ENCODE assay signal across 8 cellular contexts in the genomic region with DNA sequence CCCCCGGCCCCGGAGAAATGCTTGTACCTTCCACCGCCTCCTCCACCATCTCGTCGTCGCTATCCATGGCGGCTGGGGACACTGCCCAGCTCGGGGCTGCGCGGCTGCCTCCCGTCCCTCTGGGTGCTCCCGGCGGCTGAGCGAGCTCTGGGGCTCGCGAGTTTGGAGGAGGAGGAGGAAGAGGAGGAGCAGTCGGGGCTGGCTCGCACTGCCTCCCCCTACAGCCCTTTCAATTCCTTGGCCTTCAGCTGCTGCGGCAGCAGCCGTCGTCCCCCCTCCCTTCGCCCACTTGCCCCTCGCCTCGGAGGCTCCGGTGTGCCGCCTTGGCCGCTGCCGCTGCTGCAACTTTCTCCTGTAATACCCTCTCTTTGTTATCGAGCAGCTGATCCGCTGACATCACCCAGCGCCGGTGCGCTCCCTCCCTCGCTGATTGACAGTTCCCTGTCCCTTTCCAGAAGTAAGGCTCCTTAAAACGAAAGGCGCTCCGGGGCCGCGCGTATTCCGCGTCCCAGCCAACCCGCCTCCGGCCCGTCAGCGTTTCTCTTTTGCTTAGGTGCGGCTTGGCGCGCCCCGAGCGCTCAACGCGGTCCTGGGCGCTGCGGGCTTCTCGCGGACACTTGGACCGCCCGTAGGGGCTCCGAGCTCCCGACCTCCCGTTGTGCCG. TPM values are rescaled to one million over a fixed set of nuclear protein-coding genes. Genes with fewer than 3 reads are reported as not detected.
DNase-seq lines count a peak whose midpoint lies in the region; ATAC-seq and TF ChIP-seq lines count a peak whose summit lies in the region.

A gene (minus strand): TSS at position 149 of the 664 bp plus-strand sequence. CDS start 82 bp downstream, at position 67.

- H3K9me3 ChIP-seq in BE2C: no peaks in the 10 kb centered on the region

- no peaks in the 10 kb centered on the region for H3K9me3 Mint-ChIP-seq in activated T-helper 2 cell treated with anti-CD3 and anti-CD28 coated beads, Interferon-gamma antibody, Interleukin-2, Interleukin-4, amounts not matched to agents 10 μg/mL and 5 μg/mL and 100 μg/mL, durations not matched to agents 14 hours and 24 hours and 36 hours
- no peaks in the 10 kb centered on the region for H3K9me3 Mint-ChIP-seq in naive B cell

- ATAC-seq in naive B cell (ENCODE audit: low read depth in 2 of 2): peak; percentile 14 to 17
- ATAC-seq in stimulated activated naive CD8-positive, alpha-beta T cell treated with anti-CD3 and anti-CD28 coated beads, Interleukin-15, Interleukin-2, amounts not matched to agents 100 U/mL and 50 U/mL, for 24 hours: peak; percentile 53

- intact Hi-C loops in activated T-helper 2 cell treated with anti-CD3 and anti-CD28 coated beads, Interferon-gamma antibody, Interleukin-2, Interleukin-4, amounts not matched to agents 10 μg/mL and 5 μg/mL and 100 μg/mL, durations not matched to agents 14 hours and 24 hours and 36 hours (cut with micrococcal nuclease): loop anchor here (1.0 to 5.0 kb wide), 5 partner anchors 101 to 966 kb away; a partner anchor contains a TSS

- H3K27me3 ChIP-seq in BE2C: no peaks in the 10 kb centered on the region

- DNase-seq in BE2C (peak; percentile 79), GM20000 (ENCODE audit: low spot score) (peak; percentile 65), RKO (ENCODE audit: low spot score) (peak; percentile 83), fibroblast of mammary gland (ENCODE audit: low read depth) (peak; percentile 71), naive B cell (no peak)
- DNase-seq in activated T-helper 2 cell treated with anti-CD3 and anti-CD28 coated beads, Interferon-gamma antibody, Interleukin-2, Interleukin-4, amounts not matched to agents 10 μg/mL and 5 μg/mL and 100 μg/mL, durations not matched to agents 14 hours and 24 hours and 36 hours (ENCODE audit: low spot score): peak; percentile 66
- peak; percentile 67 for DNase-seq in stimulated activated naive CD8-positive, alpha-beta T cell treated with anti-CD3 and anti-CD28 coated beads, Interleukin-15, Interleukin-2, amounts not matched to agents 100 U/mL and 50 U/mL, for 24 hours

- H3K36me3 ChIP-seq in BE2C: peaks cover 3% of the 10 kb centered on the region

- H3K4me3 Mint-ChIP-seq in activated T-helper 2 cell treated with anti-CD3 and anti-CD28 coated beads, Interferon-gamma antibody, Interleukin-2, Interleukin-4, amounts not matched to agents 10 μg/mL and 5 μg/mL and 100 μg/mL, durations not matched to agents 14 hours and 24 hours and 36 hours (ENCODE audit: low read depth): peak within 1 kb of the TSS; percentile 97
- H3K4me3 Mint-ChIP-seq in naive B cell: peak within 1 kb of the TSS; percentile 95 to 100 (median 99)

- H3K27me3 Mint-ChIP-seq in activated T-helper 2 cell treated with anti-CD3 and anti-CD28 coated beads, Interferon-gamma antibody, Interleukin-2, Interleukin-4, amounts not matched to agents 10 μg/mL and 5 μg/mL and 100 μg/mL, durations not matched to agents 14 hours and 24 hours and 36 hours (ENCODE audit: low read depth): peaks cover 4% of the 10 kb centered on the region
- H3K27me3 Mint-ChIP-seq in naive B cell: no peaks in the 10 kb centered on the region

- TF ChIP-seq CTCF in BE2C (IDR thresholded peaks at IDR 0.05; ENCODE audit: low read depth, low read length) (no peak), GM20000 (IDR thresholded peaks at IDR 0.05; ENCODE audit: extremely low read depth, missing control alignments) (no peak), fibroblast of mammary gland (conservative IDR thresholded peaks at IDR 0.05; ENCODE audit: control insufficient read depth, insufficient read depth, low read depth, low read length) (peak; percentile 7)

- no peak for TF ChIP-seq RAD21 in Ishikawa (IDR thresholded peaks at IDR 0.05; ENCODE audit: low read depth)

- no peaks in the 10 kb centered on the region for H3K36me3 Mint-ChIP-seq in activated T-helper 2 cell treated with anti-CD3 and anti-CD28 coated beads, Interferon-gamma antibody, Interleukin-2, Interleukin-4, amounts not matched to agents 10 μg/mL and 5 μg/mL and 100 μg/mL, durations not matched to agents 14 hours and 24 hours and 36 hours (ENCODE audit: low read depth)
- peaks cover 0 to 8% of the 10 kb centered on the region in 2 donors for H3K36me3 Mint-ChIP-seq in naive B cell

- TF ChIP-seq EP300 in Ishikawa (IDR thresholded peaks at IDR 0.05; ENCODE audit: borderline replicate concordance): no peak

- peak within 1 kb of the TSS; percentile 98 for H3K27ac Mint-ChIP-seq in activated T-helper 2 cell treated with anti-CD3 and anti-CD28 coated beads, Interferon-gamma antibody, Interleukin-2, Interleukin-4, amounts not matched to agents 10 μg/mL and 5 μg/mL and 100 μg/mL, durations not matched to agents 14 hours and 24 hours and 36 hours
- peak within 1 kb of the TSS; percentile 100 for H3K27ac Mint-ChIP-seq in naive B cell

- H3K4me3 ChIP-seq in BE2C (ENCODE audit: low read depth, low read length): peak within 1 kb of the TSS; percentile 70
- H3K4me3 ChIP-seq in fibroblast of mammary gland (ENCODE audit: control insufficient read depth, low read depth, low read length): peak within 1 kb of the TSS; percentile 68

- peaks cover 57% of the 10 kb centered on the region for H3K4me1 Mint-ChIP-seq in activated T-helper 2 cell treated with anti-CD3 and anti-CD28 coated beads, Interferon-gamma antibody, Interleukin-2, Interleukin-4, amounts not matched to agents 10 μg/mL and 5 μg/mL and 100 μg/mL, durations not matched to agents 14 hours and 24 hours and 36 hours (ENCODE audit: low read depth)
- peaks cover 42 to 65% (median 63%) of the 10 kb centered on the region in 3 donors for H3K4me1 Mint-ChIP-seq in naive B cell

- peaks cover 41% of the 10 kb centered on the region for H3K4me1 ChIP-seq in BE2C

TF ChIP-seq in Ishikawa, 13 proteins besides CTCF, POLR2A, EP300 and RAD21:
- TF ChIP-seq YY1 (IDR thresholded peaks at IDR 0.05; ENCODE audit: low read depth) (0 out of 2 replicates have a peak, but pooled peaks have one; percentile 62), TCF12 (IDR thresholded peaks at IDR 0.05; ENCODE audit: low read depth) (peak; percentile 44; the same call in 1 of the 2 replicates), TAF1 (IDR thresholded peaks at IDR 0.05; ENCODE audit: low read depth) (peak; percentile 42; the same call in 1 of the 2 replicates)
- TF ChIP-seq, protein P1, sequence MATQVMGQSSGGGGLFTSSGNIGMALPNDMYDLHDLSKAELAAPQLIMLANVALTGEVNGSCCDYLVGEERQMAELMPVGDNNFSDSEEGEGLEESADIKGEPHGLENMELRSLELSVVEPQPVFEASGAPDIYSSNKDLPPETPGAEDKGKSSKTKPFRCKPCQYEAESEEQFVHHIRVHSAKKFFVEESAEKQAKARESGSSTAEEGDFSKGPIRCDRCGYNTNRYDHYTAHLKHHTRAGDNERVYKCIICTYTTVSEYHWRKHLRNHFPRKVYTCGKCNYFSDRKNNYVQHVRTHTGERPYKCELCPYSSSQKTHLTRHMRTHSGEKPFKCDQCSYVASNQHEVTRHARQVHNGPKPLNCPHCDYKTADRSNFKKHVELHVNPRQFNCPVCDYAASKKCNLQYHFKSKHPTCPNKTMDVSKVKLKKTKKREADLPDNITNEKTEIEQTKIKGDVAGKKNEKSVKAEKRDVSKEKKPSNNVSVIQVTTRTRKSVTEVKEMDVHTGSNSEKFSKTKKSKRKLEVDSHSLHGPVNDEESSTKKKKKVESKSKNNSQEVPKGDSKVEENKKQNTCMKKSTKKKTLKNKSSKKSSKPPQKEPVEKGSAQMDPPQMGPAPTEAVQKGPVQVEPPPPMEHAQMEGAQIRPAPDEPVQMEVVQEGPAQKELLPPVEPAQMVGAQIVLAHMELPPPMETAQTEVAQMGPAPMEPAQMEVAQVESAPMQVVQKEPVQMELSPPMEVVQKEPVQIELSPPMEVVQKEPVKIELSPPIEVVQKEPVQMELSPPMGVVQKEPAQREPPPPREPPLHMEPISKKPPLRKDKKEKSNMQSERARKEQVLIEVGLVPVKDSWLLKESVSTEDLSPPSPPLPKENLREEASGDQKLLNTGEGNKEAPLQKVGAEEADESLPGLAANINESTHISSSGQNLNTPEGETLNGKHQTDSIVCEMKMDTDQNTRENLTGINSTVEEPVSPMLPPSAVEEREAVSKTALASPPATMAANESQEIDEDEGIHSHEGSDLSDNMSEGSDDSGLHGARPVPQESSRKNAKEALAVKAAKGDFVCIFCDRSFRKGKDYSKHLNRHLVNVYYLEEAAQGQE (IDR thresholded peaks at IDR 0.05; ENCODE audit: low read depth): no peak
- TF ChIP-seq, protein P2, sequence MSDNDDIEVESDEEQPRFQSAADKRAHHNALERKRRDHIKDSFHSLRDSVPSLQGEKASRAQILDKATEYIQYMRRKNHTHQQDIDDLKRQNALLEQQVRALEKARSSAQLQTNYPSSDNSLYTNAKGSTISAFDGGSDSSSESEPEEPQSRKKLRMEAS (IDR thresholded peaks at IDR 0.05): peak; percentile 42

RNA-seq across cellular contexts. Expression of the gene that starts here (rescaled TPM):
- polyA plus RNA-seq in BE2C (2012; ENCODE audit: insufficient read depth, insufficient read length, low read depth): 23.2 TPM
- total RNA-seq in activated T-helper 2 cell treated with anti-CD3 and anti-CD28 coated beads, Interferon-gamma antibody, Interleukin-2, Interleukin-4, amounts not matched to agents 10 μg/mL and 5 μg/mL and 100 μg/mL, durations not matched to agents 14 hours and 24 hours and 36 hours: 20.3 and 20.7 TPM in 2 replicates
- polyA plus RNA-seq in naive B cell (ENCODE audit: low read depth in 6 of 6): 10 to 100 TPM in 4 of 6 donors, 1 to 10 TPM in 2; 6.2 to 18.2 (median 11.9) TPM
